In the genomic region with DNA sequence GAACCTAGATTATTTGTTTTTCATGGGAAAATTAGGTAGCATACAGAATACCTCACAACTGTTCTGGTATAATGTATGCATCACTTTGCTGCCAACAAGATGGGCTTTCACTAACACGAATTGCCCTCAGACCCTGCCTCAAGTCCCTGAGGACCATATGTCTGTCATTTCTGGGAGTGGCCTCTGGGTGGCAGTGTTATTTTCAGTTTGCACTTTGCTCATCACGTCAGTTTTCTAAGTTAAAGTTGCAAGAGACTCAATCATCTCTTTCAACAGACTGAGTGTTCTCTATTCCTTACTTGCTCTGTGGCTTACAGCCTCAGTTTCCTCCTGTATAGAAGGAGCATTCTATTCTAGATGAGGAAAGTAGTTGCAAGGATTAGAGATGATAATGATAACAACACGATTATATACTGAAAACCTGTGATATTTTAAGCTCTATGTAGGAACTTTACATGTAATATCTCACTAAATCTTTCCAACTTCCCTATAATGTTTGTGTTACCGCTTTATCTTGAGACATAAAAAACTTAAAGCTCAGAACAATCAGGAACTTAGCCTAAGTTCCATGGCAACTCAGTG, we compare ENCODE assay signal across 8 cellular contexts. TPM values are rescaled to one million over a fixed set of nuclear protein-coding genes. Genes with fewer than 3 reads are reported as not detected.
DNase-seq lines count a peak whose midpoint lies in the region; ATAC-seq and TF ChIP-seq lines count a peak whose summit lies in the region.

No MANE protein-coding gene starts in this region.

- H3K36me3 Mint-ChIP-seq in activated CD4-positive, alpha-beta memory T cell treated with anti-CD3 and anti-CD28 coated beads, Interleukin-2, amount 10 ng/mL, durations not matched to agents 7 days and 5 days (ENCODE audit: low read depth) = peaks cover 3% of the 10 kb centered on the region
- H3K36me3 Mint-ChIP-seq in effector memory CD8-positive, alpha-beta T cell (ENCODE audit: insufficient read depth) = peaks cover 3% of the 10 kb centered on the region
- no peaks in the 10 kb centered on the region for H3K36me3 Mint-ChIP-seq in stimulated activated effector memory CD8-positive, alpha-beta T cell treated with anti-CD3 and anti-CD28 coated beads, Interleukin-12 subunit alpha, Interleukin-12 subunit beta, amount 100 ng/mL, for 72 hours

- no peak overlapping the region for H3K27ac ChIP-seq in AG04450 (ENCODE audit: low read depth, low read length)

- peak; percentile 20 for DNase-seq in AG04450 (ENCODE audit: low read depth, low spot score)
- DNase-seq in NCI-H69 (lab: John Stamatoyannopoulos, UW) = peak; percentile 74
- peak; percentile 65 for DNase-seq in activated CD4-positive, alpha-beta memory T cell treated with anti-CD3 and anti-CD28 coated beads, Interleukin-2, amount 10 ng/mL, durations not matched to agents 7 days and 5 days
- DNase-seq in effector memory CD8-positive, alpha-beta T cell = peak; percentile 30 to 50 (median 32)
- DNase-seq in midbrain (lab: John Stamatoyannopoulos, UW) = peak; percentile 61
- peak; percentile 36 to 67 for DNase-seq in stimulated activated effector memory CD8-positive, alpha-beta T cell treated with anti-CD3 and anti-CD28 coated beads, Interleukin-12 subunit alpha, Interleukin-12 subunit beta, amount 100 ng/mL, for 72 hours (ENCODE audit: low spot score in 2 of 2)

- ATAC-seq in GM18511 (IDR thresholded peaks at IDR 0.05; ENCODE audit: unreplicated experiment) (peak; percentile 73), HG03095 (IDR thresholded peaks at IDR 0.05; ENCODE audit: unreplicated experiment) (peak; percentile 76)
- ATAC-seq in effector memory CD8-positive, alpha-beta T cell (replicated peaks) = peak; percentile 64
- peak; percentile 59 for ATAC-seq in stimulated activated effector memory CD8-positive, alpha-beta T cell treated with anti-CD3 and anti-CD28 coated beads, Interleukin-12 subunit alpha, Interleukin-12 subunit beta, amount 100 ng/mL, for 72 hours

- peak overlapping the region; percentile 44 for H3K27ac Mint-ChIP-seq in activated CD4-positive, alpha-beta memory T cell treated with anti-CD3 and anti-CD28 coated beads, Interleukin-2, amount 10 ng/mL, durations not matched to agents 7 days and 5 days
- peak overlapping the region in 1 of 2 donors; percentile 49 for H3K27ac Mint-ChIP-seq in effector memory CD8-positive, alpha-beta T cell
- no peak overlapping the region for H3K27ac Mint-ChIP-seq in stimulated activated effector memory CD8-positive, alpha-beta T cell treated with anti-CD3 and anti-CD28 coated beads, Interleukin-12 subunit alpha, Interleukin-12 subunit beta, amount 100 ng/mL, for 72 hours

- CTCF ChIA-PET in AG04450 (lab: Charles Lee) = interaction anchor here (0.6 to 3.0 kb wide), 52 partner anchors 9 to 829 kb away, joined by 3 to 50 read pairs (median 3); a partner anchor contains a TSS
- CTCF ChIA-PET in activated CD4-positive, alpha-beta memory T cell treated with anti-CD3 and anti-CD28 coated beads, Interleukin-2, amount 10 ng/mL, durations not matched to agents 7 days and 5 days (lab: Charles Lee) = interaction anchor here (0.6 to 2.8 kb wide), 22 partner anchors 11 to 383 kb away, joined by 3 to 26 read pairs (median 4); a partner anchor contains a TSS

- H3K4me1 Mint-ChIP-seq in activated CD4-positive, alpha-beta memory T cell treated with anti-CD3 and anti-CD28 coated beads, Interleukin-2, amount 10 ng/mL, durations not matched to agents 7 days and 5 days = peaks cover 46% of the 10 kb centered on the region
- peaks cover 18 to 20% of the 10 kb centered on the region in 2 donors for H3K4me1 Mint-ChIP-seq in effector memory CD8-positive, alpha-beta T cell (ENCODE audit: low read depth in 2 of 2)
- H3K4me1 Mint-ChIP-seq in stimulated activated effector memory CD8-positive, alpha-beta T cell treated with anti-CD3 and anti-CD28 coated beads, Interleukin-12 subunit alpha, Interleukin-12 subunit beta, amount 100 ng/mL, for 72 hours = peaks cover 22% of the 10 kb centered on the region

- peaks cover 5% of the 10 kb centered on the region for H3K9me3 Mint-ChIP-seq in activated CD4-positive, alpha-beta memory T cell treated with anti-CD3 and anti-CD28 coated beads, Interleukin-2, amount 10 ng/mL, durations not matched to agents 7 days and 5 days
- H3K9me3 Mint-ChIP-seq in effector memory CD8-positive, alpha-beta T cell = no peaks in the 10 kb centered on the region
- no peaks in the 10 kb centered on the region for H3K9me3 Mint-ChIP-seq in stimulated activated effector memory CD8-positive, alpha-beta T cell treated with anti-CD3 and anti-CD28 coated beads, Interleukin-12 subunit alpha, Interleukin-12 subunit beta, amount 100 ng/mL, for 72 hours

- TF ChIP-seq CTCF in AG04450 (IDR thresholded peaks at IDR 0.05; ENCODE audit: low read depth, low read length) = peak; percentile 74

- POLR2A ChIA-PET in AG04450 (lab: Yijun Ruan, JAX) = no interaction called here
- POLR2A ChIA-PET in activated CD4-positive, alpha-beta memory T cell treated with anti-CD3 and anti-CD28 coated beads, Interleukin-2, amount 10 ng/mL, durations not matched to agents 7 days and 5 days (lab: Charles Lee) = interaction anchor here (1.0 to 1.4 kb wide), 2 partner anchors 131 to 357 kb away, joined by 3 read pairs; no protein-coding TSS in a partner anchor

- peak overlapping the region; percentile 2 for H3K4me3 Mint-ChIP-seq in activated CD4-positive, alpha-beta memory T cell treated with anti-CD3 and anti-CD28 coated beads, Interleukin-2, amount 10 ng/mL, durations not matched to agents 7 days and 5 days
- peak overlapping the region; percentile 47 to 49 for H3K4me3 Mint-ChIP-seq in effector memory CD8-positive, alpha-beta T cell
- H3K4me3 Mint-ChIP-seq in stimulated activated effector memory CD8-positive, alpha-beta T cell treated with anti-CD3 and anti-CD28 coated beads, Interleukin-12 subunit alpha, Interleukin-12 subunit beta, amount 100 ng/mL, for 72 hours = no peak overlapping the region

- peaks cover 3% of the 10 kb centered on the region for H3K27me3 ChIP-seq in AG04450 (ENCODE audit: control insufficient read depth, insufficient read depth, low read length)

- no peaks in the 10 kb centered on the region for H3K27me3 Mint-ChIP-seq in activated CD4-positive, alpha-beta memory T cell treated with anti-CD3 and anti-CD28 coated beads, Interleukin-2, amount 10 ng/mL, durations not matched to agents 7 days and 5 days
- H3K27me3 Mint-ChIP-seq in effector memory CD8-positive, alpha-beta T cell = peaks cover 0 to 15% of the 10 kb centered on the region in 2 donors

- no peak overlapping the region for H3K4me3 ChIP-seq in AG04450 (ENCODE audit: low read depth, low read length)

- H3K9me3 ChIP-seq in AG04450 (ENCODE audit: control insufficient read depth, insufficient read depth, low read length) = no peaks in the 10 kb centered on the region

RNA-seq across cellular contexts. Expression of a gene that starts 55.7 kb away (rescaled TPM):
- polyA plus RNA-seq in AG04450 (2011; rRNA removed) = 0.10 TPM in 1 of 2 replicates, not detected in the other
- polyA minus RNA-seq in AG04450 (2011; rRNA and poly(A)+ RNA removed) = 1.5 and 1.7 TPM in 2 replicates
- total RNA-seq in activated CD4-positive, alpha-beta memory T cell treated with anti-CD3 and anti-CD28 coated beads, Interleukin-2, amount 10 ng/mL, durations not matched to agents 7 days and 5 days = not detected

Comparison
In these comparisons a context has a peak if more than half of its experiments do, and no peak if none do; other contexts are left out.
1. DNase-seq: peak in every context shown above with its lines; median percentile 74 in NCI-H69; 65 in activated CD4-positive, alpha-beta memory T cell treated with anti-CD3 and anti-CD28 coated beads, Interleukin-2, amount 10 ng/mL, durations not matched to agents 7 days and 5 days; 61 in midbrain; 52 in stimulated activated effector memory CD8-positive, alpha-beta T cell treated with anti-CD3 and anti-CD28 coated beads, Interleukin-12 subunit alpha, Interleukin-12 subunit beta, amount 100 ng/mL, for 72 hours; 32 in effector memory CD8-positive, alpha-beta T cell; 20 in AG04450.